In the genomic region with DNA sequence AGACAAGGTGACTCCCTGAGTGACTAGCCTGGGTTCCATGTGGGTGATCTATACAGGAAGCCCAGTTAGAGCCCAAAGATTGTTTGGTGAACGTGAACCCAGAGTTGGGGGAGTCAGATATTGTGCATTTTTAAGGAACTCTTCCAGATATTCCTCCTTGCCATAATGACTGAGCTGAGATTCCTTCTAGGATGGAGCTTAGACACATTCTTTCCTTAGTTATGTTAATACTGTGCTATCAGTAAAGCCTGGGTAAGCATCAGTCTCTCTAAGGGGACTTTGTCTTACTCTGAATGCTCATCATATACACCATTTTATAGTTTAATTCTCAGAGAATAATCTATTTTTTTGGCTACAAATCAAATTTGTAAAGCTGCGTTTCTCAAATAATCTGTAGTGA, we compare ENCODE assay signal across 28 cellular contexts.
DNase-seq lines count a peak whose midpoint lies in the region; ATAC-seq, FAIRE-seq and TF ChIP-seq lines count a peak whose summit lies in the region.
"Had no signal": no experiment of that assay in that cellular context is flagged by ENCODE, and none has a peak within 500 bp of the region (broad histone marks: within the 10 kb centered on the region; RNA-seq: fewer than 3 reads in every experiment).

No MANE protein-coding gene starts in this region.

- H3K27ac ChIP-seq in GM23338 (ENCODE audit: low read depth) (no peak overlapping the region), H1 (ENCODE audit: low read depth, low read length) (no peak overlapping the region), iPS-20b (ENCODE audit: low read length) (no peak overlapping the region), suprapubic skin (no peak overlapping the region)
- H3K27ac ChIP-seq: 22Rv1; A549; BLaER1 treated with 17β-estradiol and CSF1 and Interleukin-3, amounts not matched to agents 10 nM and 100 nM; C4-2B had no signal

- H3K79me2 ChIP-seq in GM23338 (replicated peaks; ENCODE audit: insufficient read depth) (no peaks in the 10 kb centered on the region), H1 (ENCODE audit: control insufficient read depth in 1 of 2, insufficient read depth in 2 of 2, low read length in 2 of 2) (no peaks in the 10 kb centered on the region)

- TF ChIP-seq EP300 in H1 (IDR thresholded peaks at IDR 0.05; ENCODE audit: borderline replicate concordance in 1 of 2, low read depth in 2 of 2, low read length in 2 of 2) (no peak), suprapubic skin (IDR thresholded peaks at IDR 0.05) (no peak)

- TF ChIP-seq POLR2A in H1 (IDR thresholded peaks at IDR 0.05; ENCODE audit: control extremely low read depth in 1 of 2, low read depth in 2 of 2, low read length in 2 of 2) = no peak
- TF ChIP-seq POLR2A in suprapubic skin (IDR thresholded peaks at IDR 0.05) = no peak

- no peak overlapping the region for H3K4ac ChIP-seq in H1 (replicated peaks; ENCODE audit: insufficient read length, low read depth, low read length)

- no peak for TF ChIP-seq CTCF in GM23338 (conservative IDR thresholded peaks at IDR 0.05; ENCODE audit: low read depth in 2 of 2)
- TF ChIP-seq CTCF in H1 (IDR thresholded peaks at IDR 0.05; ENCODE audit: control extremely low read depth in 1 of 3, insufficient read depth in 1 of 3, low read depth in 1 of 3, low read length in 3 of 3) = no peak
- no peak for TF ChIP-seq CTCF in suprapubic skin (IDR thresholded peaks at IDR 0.05)

- H4K5ac ChIP-seq in H1 (ENCODE audit: insufficient read length, low read depth, low read length) = no peak overlapping the region

- H3K27me3 Mint-ChIP-seq in GM23338 (ENCODE audit: insufficient read depth, low read depth, poor library complexity) = peaks cover 45% of the 10 kb centered on the region

- no peak for TF ChIP-seq RAD21 in H1 (IDR thresholded peaks at IDR 0.05 in 1 of 2, conservative IDR thresholded peaks at IDR 0.05 in 1 of 2; ENCODE audit: low read depth in 2 of 2, low read length in 2 of 2)

- no peak overlapping the region for H2BK15ac ChIP-seq in H1 (ENCODE audit: low read length)

- H3K23ac ChIP-seq in H1 (ENCODE audit: insufficient read length) = no peak overlapping the region

- H3K9me3 Mint-ChIP-seq in GM23338 = peaks cover 2% of the 10 kb centered on the region; the same call in 2 of the 3 replicates
- peaks cover 0 to 3% of the 10 kb centered on the region in 2 donors for H3K9me3 Mint-ChIP-seq in activated naive CD4-positive, alpha-beta T cell treated with anti-CD3 and anti-CD28 coated beads, Interleukin-2, amount 50 U/mL, for 72 hours
- H3K9me3 Mint-ChIP-seq: CD4-positive, alpha-beta T cell had no signal

- H2BK5ac ChIP-seq in H1 (ENCODE audit: low read depth, low read length) = no peak overlapping the region

- H4K20me1 ChIP-seq in GM23338 (replicated peaks; ENCODE audit: insufficient read depth) = 0 out of 2 replicates have a peak, but pooled peaks cover 4% of the 10 kb centered on the region
- H4K20me1 ChIP-seq in H1 (replicated peaks in 1 of 2; ENCODE audit: control insufficient read depth in 1 of 2, insufficient read depth in 2 of 2, low read length in 2 of 2) = no peaks in the 10 kb centered on the region
- H4K20me1 ChIP-seq: BLaER1 treated with 17β-estradiol and CSF1 and Interleukin-3, amounts not matched to agents 10 nM and 100 nM had no signal

- H2AFZ ChIP-seq in GM23338 (no peak overlapping the region), H1 (ENCODE audit: low read length) (no peak overlapping the region)

- H3K18ac ChIP-seq in H1 (ENCODE audit: extremely low read depth, low read length) = no peak overlapping the region

- H3K4me3 ChIP-seq in GM23338 (no peak overlapping the region), H7 (ENCODE audit: insufficient read depth, low read depth, low read length) (no peak overlapping the region), H1 (ENCODE audit: extremely low read depth in 1 of 4, insufficient read depth in 2 of 4, low read depth in 3 of 4, low read length in 4 of 4) (no peak overlapping the region), iPS-20b (ENCODE audit: low read length) (peak overlapping the region; percentile 34; the same call in 1 of the 2 replicates), suprapubic skin (no peak overlapping the region)
- H3K4me3 ChIP-seq: A549; BLaER1 treated with 17β-estradiol and CSF1 and Interleukin-3, amounts not matched to agents 10 nM and 100 nM; GM12878 had no signal

- peaks cover 52% of the 10 kb centered on the region for H3K4me1 Mint-ChIP-seq in GM23338
- H3K4me1 Mint-ChIP-seq: B cell had no signal

- H3K27me3 ChIP-seq in GM23338 (ENCODE audit: insufficient read depth) (peaks cover 50% of the 10 kb centered on the region), H7 (ENCODE audit: control insufficient read depth, insufficient read depth, low read length) (peaks cover 25% of the 10 kb centered on the region; the same call in 1 of the 2 replicates), H1 (replicated peaks in 1 of 4; ENCODE audit: control insufficient read depth in 3 of 4, extremely low read depth in 1 of 4, insufficient read depth in 3 of 4, low read length in 3 of 4) (peaks cover 1 to 36% (median 31%) of the 10 kb centered on the region in 4 experiments), iPS-20b (ENCODE audit: insufficient read depth, low read length) (peaks cover 51% of the 10 kb centered on the region), suprapubic skin (no peaks in the 10 kb centered on the region)
- H3K27me3 ChIP-seq: BLaER1 treated with 17β-estradiol and CSF1 and Interleukin-3, amounts not matched to agents 10 nM and 100 nM had no signal

- no peak overlapping the region for H4K8ac ChIP-seq in H1 (ENCODE audit: extremely low read depth, insufficient read depth, low read length)

- no peak overlapping the region for H2BK20ac ChIP-seq in H1 (ENCODE audit: low read length)

- POLR2A ChIA-PET in H1 (lab: Charles Lee; ENCODE audit: partially characterized antibody) = interaction anchor here (0.8 to 1.0 kb wide), 2 partner anchors 10 to 1211 kb away, joined by 3 read pairs; no protein-coding TSS in a partner anchor

- peaks cover 3% of the 10 kb centered on the region; the same call in 2 of the 3 replicates for H3K36me3 Mint-ChIP-seq in GM23338 (ENCODE audit: low read depth)
- H3K36me3 Mint-ChIP-seq in activated naive CD4-positive, alpha-beta T cell treated with anti-CD3 and anti-CD28 coated beads, Interleukin-2, amount 50 U/mL, for 72 hours = no peaks in the 10 kb centered on the region
- H3K36me3 Mint-ChIP-seq: CD8-positive, alpha-beta T cell had no signal

- no peak overlapping the region for H2BK12ac ChIP-seq in H1 (ENCODE audit: low read depth, low read length)

- H3K79me1 ChIP-seq in H1 (ENCODE audit: low read depth, low read length) = no peaks in the 10 kb centered on the region

- H3K27ac Mint-ChIP-seq in GM23338 = no peak overlapping the region
- H3K27ac Mint-ChIP-seq in activated naive CD4-positive, alpha-beta T cell treated with anti-CD3 and anti-CD28 coated beads, Interleukin-2, amount 50 U/mL, for 72 hours = no peak overlapping the region
- H3K27ac Mint-ChIP-seq: B cell; CD4-positive, alpha-beta T cell; CD8-positive, alpha-beta T cell had no signal

- no peak overlapping the region for H3K4me3 Mint-ChIP-seq in GM23338
- H3K4me3 Mint-ChIP-seq: B cell; CD4-positive, alpha-beta T cell; CD8-positive, alpha-beta T cell had no signal

- DNase-seq in GM23338 (ENCODE audit: low spot score) (peak; percentile 66), H7 (peak; percentile 40), H1 (ENCODE audit: low read depth in 1 of 2, low spot score in 2 of 2) (no peak), suprapubic skin (ENCODE audit: low spot score in 2 of 2) (no peak), NCI-H524 (lab: John Stamatoyannopoulos, UW) (no peak)
- DNase-seq in activated naive CD4-positive, alpha-beta T cell treated with anti-CD3 and anti-CD28 coated beads, Interleukin-2, amount 50 U/mL, for 72 hours (ENCODE audit: low spot score in 2 of 2) = no peak
- DNase-seq: AML-193; Caco-2; Calu3; CD4-positive, alpha-beta T cell; CD8-positive, alpha-beta T cell; DMS 273 treated with DMSO at 0.1 percent for 48 hours; DMS153; DMS53; DMS79; DND-41; EL; GDM1 had no signal

- no peak overlapping the region for H3K56ac ChIP-seq in H1 (replicated peaks; ENCODE audit: insufficient read length, low read depth, low read length)

- H3K9ac ChIP-seq in H1 (replicated peaks in 1 of 4; ENCODE audit: extremely low read depth in 1 of 4, low read depth in 3 of 4, low read length in 3 of 4) (no peak overlapping the region), iPS-20b (ENCODE audit: low read depth, low read length) (no peak overlapping the region)
- H3K9ac ChIP-seq: BLaER1 treated with 17β-estradiol and CSF1 and Interleukin-3, amounts not matched to agents 10 nM and 100 nM had no signal

- H3K36me3 ChIP-seq in GM23338 (ENCODE audit: insufficient read depth) = no peaks in the 10 kb centered on the region
- no peaks in the 10 kb centered on the region for H3K36me3 ChIP-seq in H7 (replicated peaks; ENCODE audit: control insufficient read depth, insufficient read depth, low read length)
- H3K36me3 ChIP-seq in H1 (ENCODE audit: control insufficient read depth in 2 of 4, insufficient read depth in 4 of 4, low read length in 3 of 4) = no peaks in the 10 kb centered on the region
- H3K36me3 ChIP-seq in iPS-20b (ENCODE audit: insufficient read depth, low read depth, low read length) = no peaks in the 10 kb centered on the region
- H3K36me3 ChIP-seq in suprapubic skin = no peaks in the 10 kb centered on the region
- H3K36me3 ChIP-seq: BLaER1 treated with 17β-estradiol and CSF1 and Interleukin-3, amounts not matched to agents 10 nM and 100 nM had no signal

- H3K14ac ChIP-seq in H1 (ENCODE audit: insufficient read length) = no peak overlapping the region

- H3K4me2 ChIP-seq in GM23338 (no peak overlapping the region), H1 (ENCODE audit: insufficient read depth in 1 of 2, low read depth in 2 of 2, low read length in 2 of 2) (no peak overlapping the region; a peak in 1 of 4 replicates)
- H3K4me2 ChIP-seq: A549; BLaER1 treated with 17β-estradiol and CSF1 and Interleukin-3, amounts not matched to agents 10 nM and 100 nM had no signal

- H3F3A ChIP-seq in GM23338 (replicated peaks; ENCODE audit: low read depth) = peaks cover 6% of the 10 kb centered on the region; the same call in 1 of the 2 replicates

- ATAC-seq in GM23338 (peak; percentile 76), GM21367 (IDR thresholded peaks at IDR 0.05; ENCODE audit: unreplicated experiment) (no peak)
- ATAC-seq in activated naive CD4-positive, alpha-beta T cell treated with anti-CD3 and anti-CD28 coated beads, Interleukin-2, amount 50 U/mL, for 72 hours = no peak
- ATAC-seq: A549; CD8-positive, alpha-beta T cell; GM12878 had no signal

- H3K23me2 ChIP-seq in H1 (ENCODE audit: low read depth, low read length) = no peaks in the 10 kb centered on the region

- CTCF ChIA-PET in H1 (lab: Charles Lee; ENCODE audit: partially characterized antibody) = interaction anchor here (0.7 to 1.4 kb wide), 2 partner anchors 10 to 72 kb away, joined by 3 read pairs; no protein-coding TSS in a partner anchor

- FAIRE-seq in H1 (lab: Jason Lieb, UNC) = no peak
- FAIRE-seq: A549, GM12878, GM12892, GM18507 had no signal

- H3K4me1 ChIP-seq in GM23338 (ENCODE audit: insufficient read depth) (peaks cover 44% of the 10 kb centered on the region), H1 (replicated peaks in 1 of 4; ENCODE audit: control insufficient read depth in 3 of 4, insufficient read depth in 4 of 4, low read length in 3 of 4) (peaks cover 1 to 17% (median 10%) of the 10 kb centered on the region in 4 experiments; a peak in 4 of 7 replicates), iPS-20b (ENCODE audit: insufficient read depth, low read length) (peaks cover 31% of the 10 kb centered on the region), suprapubic skin (no peaks in the 10 kb centered on the region)
- H3K4me1 ChIP-seq: Caco-2 had no signal

- 67% methylated on average over 2 of the region's 2 CpGs; no CpG with 5 or more reads in 1 of the 2 experiments for WGBS in H1 (ENCODE audit: extremely low coverage in 1 of 2, insufficient coverage in 1 of 2, insufficient read length in 1 of 2, insufficient replicate concordance in 2 of 2, low coverage in 1 of 2, low lambda C conversion rate in 2 of 2, missing lambda C conversion rate in 1 of 2), 2 experiments
- WGBS in suprapubic skin = 73% methylated on average over 2 of the region's 2 CpGs

- no peak overlapping the region for H2BK120ac ChIP-seq in H1 (replicated peaks; ENCODE audit: low read depth, low read length)

- no peaks in the 10 kb centered on the region for H3K9me2 ChIP-seq in GM23338 (ENCODE audit: insufficient read depth)

- H3K9me3 ChIP-seq in H1 (ENCODE audit: insufficient read depth in 2 of 2, low read depth in 1 of 2, low read length in 1 of 2) (no peaks in the 10 kb centered on the region), iPS-20b (ENCODE audit: insufficient read depth, low read depth, low read length) (no peaks in the 10 kb centered on the region), suprapubic skin (no peaks in the 10 kb centered on the region)
- H3K9me3 ChIP-seq: A549; BLaER1 treated with 17β-estradiol and CSF1 and Interleukin-3, amounts not matched to agents 10 nM and 100 nM; Caco-2 had no signal

- H4K91ac ChIP-seq in H1 (replicated peaks; ENCODE audit: insufficient read length, low read length) = no peak overlapping the region

- no peak overlapping the region for H2AK5ac ChIP-seq in H1 (ENCODE audit: low read depth, low read length)

Comparison
In these comparisons a context has a peak if more than half of its experiments do, and no peak if none do; other contexts are left out.
1. DNase-seq: peak in GM23338 (single experiment) and H7 (single experiment); none in H1 (0 of 2), suprapubic skin (0 of 2), NCI-H524 (0 of 2) and activated naive CD4-positive, alpha-beta T cell treated with anti-CD3 and anti-CD28 coated beads, Interleukin-2, amount 50 U/mL, for 72 hours (0 of 2).